8 cellular contexts compared by ENCODE assay signal in the genomic region with DNA sequence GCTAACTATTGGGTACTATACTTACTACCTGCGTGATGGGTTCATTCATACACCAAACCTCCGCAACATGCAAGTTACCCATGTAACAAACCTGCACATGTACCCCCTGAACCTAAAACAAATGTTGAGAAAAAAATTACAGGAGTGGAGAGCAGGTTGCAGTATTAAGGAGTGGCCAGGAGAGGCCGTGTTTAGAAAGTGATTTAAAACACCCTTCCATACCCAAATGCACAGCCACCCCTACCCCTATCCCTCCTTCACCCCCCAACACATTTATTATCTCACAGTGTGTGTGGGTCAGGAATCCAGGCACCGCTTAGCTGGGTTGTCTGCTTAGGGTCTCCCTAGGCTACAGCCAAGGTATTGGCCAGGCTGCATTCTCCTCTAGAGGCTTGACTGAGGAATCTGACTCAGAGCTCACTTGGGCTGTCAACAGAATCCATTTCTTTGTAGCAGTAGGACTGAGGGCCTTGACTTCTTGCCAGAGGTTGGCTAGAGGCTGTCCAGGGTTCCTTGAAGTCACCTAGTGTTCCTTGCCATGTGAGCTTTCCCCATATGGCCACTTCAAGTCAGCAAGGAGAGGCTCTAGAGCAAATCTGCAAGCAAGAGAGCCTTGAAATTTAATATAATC.
DNase-seq lines count a peak whose midpoint lies in the region; ATAC-seq and TF ChIP-seq lines count a peak whose summit lies in the region.
"Not testable (repeated sequence)": the region's sequence is repeated elsewhere in the genome, so short reads cannot be mapped to it uniquely, and the experiment has no call there.

No MANE protein-coding gene starts in this region.

- H3K27ac Mint-ChIP-seq in GM23338, T-helper 17 cell, endodermal cell, neural progenitor cell: not testable (repeated sequence)

- H3K4me3 ChIP-seq in GM23338; OCI-LY7 (ENCODE audit: low read depth, low read length, poor library complexity, severe bottlenecking); endodermal cell (ENCODE audit: low read length); heart right ventricle; left lung; neural progenitor cell; thoracic aorta: not testable (repeated sequence)

- not testable (repeated sequence) for H4K20me1 ChIP-seq in GM23338 (replicated peaks; ENCODE audit: insufficient read depth); OCI-LY7 (ENCODE audit: insufficient read depth, low read length); neural progenitor cell (ENCODE audit: low read depth)

- not testable (repeated sequence) for H3K9me2 ChIP-seq in GM23338 (ENCODE audit: insufficient read depth); OCI-LY7 (ENCODE audit: insufficient read depth, low read length)

- not testable (repeated sequence) for H3K9me3 ChIP-seq in OCI-LY7 (ENCODE audit: low read length); T-helper 17 cell (ENCODE audit: control insufficient read depth, low read length, poor library complexity, severe bottlenecking); endodermal cell (ENCODE audit: control insufficient read depth, low read length); heart right ventricle; left lung; neural progenitor cell (ENCODE audit: low read depth); thoracic aorta

- not testable (repeated sequence) for H3K27me3 ChIP-seq in GM23338 (ENCODE audit: insufficient read depth); endodermal cell (ENCODE audit: control insufficient read depth, insufficient read depth, low read length, poor library complexity, severe bottlenecking); heart right ventricle; left lung; neural progenitor cell; thoracic aorta (replicated peaks; ENCODE audit: insufficient read depth)

- not testable (repeated sequence) for H3K9me3 Mint-ChIP-seq in GM23338, endodermal cell, neural progenitor cell

- BruUV-seq in OCI-LY7 (replicated peaks; lab: Mats Ljungman, UMichigan) = not testable (repeated sequence)

- H3K4me1 Mint-ChIP-seq in GM23338, T-helper 17 cell, endodermal cell, neural progenitor cell: not testable (repeated sequence)

- no CpG with 5 or more reads among the region's 4 CpGs for WGBS in endodermal cell (ENCODE audit: insufficient coverage in 1 of 2, insufficient read length in 1 of 2), 2 experiments
- WGBS in heart right ventricle, 2 donors = 79% methylated on average over 2 of the region's 4 CpGs; no CpG with 5 or more reads in 1 of the 2 donors

- H3K9ac ChIP-seq in endodermal cell (ENCODE audit: extremely low read depth, low read length, poor library complexity, severe bottlenecking); neural progenitor cell: not testable (repeated sequence)

- DNase-seq in GM23338 (ENCODE audit: low spot score); OCI-LY7 (ENCODE audit: low spot score); T-helper 17 cell; endodermal cell; heart right ventricle; left lung; neural progenitor cell (ENCODE audit: low spot score); thoracic aorta (ENCODE audit: low spot score): not testable (repeated sequence)

- H3K27me3 Mint-ChIP-seq in GM23338 (ENCODE audit: insufficient read depth, low read depth, poor library complexity); T-helper 17 cell; endodermal cell (ENCODE audit: insufficient read depth); neural progenitor cell (ENCODE audit: insufficient read depth, low read depth): not testable (repeated sequence)

- POLR2A ChIA-PET in OCI-LY7 (lab: Charles Lee) = not testable (repeated sequence)

- ATAC-seq in GM23338 (peak; percentile 74), T-helper 17 cell (peak; percentile 21), heart right ventricle (peak in 6 of 8 donors; percentile 8 to 72 (median 24)), left lung (peak; percentile 95), thoracic aorta (ENCODE audit: insufficient number of reproducible peaks, low FRiP score, low read depth) (peak; percentile 55)

- H3K36me3 Mint-ChIP-seq in GM23338 (ENCODE audit: low read depth); T-helper 17 cell (ENCODE audit: low read depth); endodermal cell (ENCODE audit: low read depth); neural progenitor cell: not testable (repeated sequence)

- not testable (repeated sequence) for H2AFZ ChIP-seq in GM23338; OCI-LY7 (ENCODE audit: low read length); neural progenitor cell (replicated peaks)

- not testable (repeated sequence) for H3F3A ChIP-seq in GM23338 (replicated peaks; ENCODE audit: low read depth); neural progenitor cell (ENCODE audit: low read depth)

- CTCF ChIA-PET in OCI-LY7 (lab: Charles Lee; ENCODE audit: unreplicated experiment) = not testable (repeated sequence)

- not testable (repeated sequence) for TF ChIP-seq CTCF in GM23338 (conservative IDR thresholded peaks at IDR 0.05; ENCODE audit: low read depth in 2 of 2); heart right ventricle (IDR thresholded peaks at IDR 0.05); left lung (IDR thresholded peaks at IDR 0.05); thoracic aorta (IDR thresholded peaks at IDR 0.05)
- TF ChIP-seq CTCF in OCI-LY7 (conservative IDR thresholded peaks at IDR 0.05; ENCODE audit: low read length) (0 out of 2 replicates have a peak, but pooled peaks have one; percentile 17), endodermal cell (conservative IDR thresholded peaks at IDR 0.05) (peak; percentile 48), neural progenitor cell (IDR thresholded peaks at IDR 0.05) (peak; percentile 15)

- not testable (repeated sequence) for H3K79me2 ChIP-seq in GM23338 (replicated peaks; ENCODE audit: insufficient read depth); OCI-LY7 (ENCODE audit: insufficient read depth, low read depth, low read length); neural progenitor cell (ENCODE audit: low read depth)

- intact Hi-C loops in OCI-LY7 (cut with micrococcal nuclease; ENCODE audit: unreplicated experiment); heart right ventricle (cut with DNase I); left lung (cut with DNase I): not testable (repeated sequence)

- not testable (repeated sequence) for H3K4me1 ChIP-seq in GM23338 (ENCODE audit: insufficient read depth); OCI-LY7 (ENCODE audit: insufficient read depth, low read length, poor library complexity, severe bottlenecking); endodermal cell (ENCODE audit: control insufficient read depth, insufficient read depth, low read length); heart right ventricle; left lung; neural progenitor cell; thoracic aorta (ENCODE audit: control insufficient read depth in 1 of 2, low read depth in 2 of 2)

- not testable (repeated sequence) for H3K4me2 ChIP-seq in GM23338; OCI-LY7 (ENCODE audit: low read length); neural progenitor cell

- H3K36me3 ChIP-seq in GM23338 (ENCODE audit: insufficient read depth); OCI-LY7 (ENCODE audit: insufficient read depth, low read length); endodermal cell (ENCODE audit: control insufficient read depth, insufficient read depth, low read length); heart right ventricle; left lung; neural progenitor cell; thoracic aorta: not testable (repeated sequence)

- H3K4me3 Mint-ChIP-seq in GM23338, T-helper 17 cell, endodermal cell, neural progenitor cell: not testable (repeated sequence)

- not testable (repeated sequence) for H3K27ac ChIP-seq in GM23338 (ENCODE audit: low read depth); OCI-LY7 (ENCODE audit: low read depth, low read length, poor library complexity, severe bottlenecking); endodermal cell (ENCODE audit: low read depth, low read length); heart right ventricle; left lung; neural progenitor cell; thoracic aorta

Comparison
In these comparisons a context has a peak if more than half of its experiments do, and no peak if none do; other contexts are left out.
1. ATAC-seq: peak in every context shown above with its lines; median percentile 95 in left lung; 74 in GM23338; 55 in thoracic aorta; 24 in heart right ventricle; 21 in T-helper 17 cell.